ENCODE assay signal across 8 cellular contexts in genomic region chr2:68253211-68254068, GRCh38. TPM values are rescaled to one million over a fixed set of nuclear protein-coding genes. Genes with fewer than 3 reads are reported as not detected.
DNase-seq lines count a peak whose midpoint lies in the region; ATAC-seq, FAIRE-seq and TF ChIP-seq lines count a peak whose summit lies in the region.

No MANE protein-coding gene starts in this region.

- peaks cover 5% of the 10 kb centered on the region for H3K4me1 Mint-ChIP-seq in nephron progenitor cell

- H3K4me3 ChIP-seq in ACC112 (ENCODE audit: low read depth, low read length): peak overlapping the region; percentile 91
- H3K4me3 ChIP-seq in HFF-Myc (replicated peaks; ENCODE audit: low read depth, low read length): peak overlapping the region; percentile 93
- H3K4me3 ChIP-seq in endothelial cell of umbilical vein (replicated peaks in 1 of 3; ENCODE audit: insufficient read depth in 1 of 3, low read depth in 1 of 3, low read length in 3 of 3): peak overlapping the region; percentile 56 to 98 (median 96)

- no peaks in the 10 kb centered on the region for H3K9me3 Mint-ChIP-seq in nephron progenitor cell

- no peak for ATAC-seq in GM21529 (IDR thresholded peaks at IDR 0.05; ENCODE audit: unreplicated experiment)
- no peak for ATAC-seq in HG02763 (IDR thresholded peaks at IDR 0.05; ENCODE audit: unreplicated experiment)

- peak overlapping the region; percentile 98 for H3K9ac ChIP-seq in endothelial cell of umbilical vein (replicated peaks; ENCODE audit: extremely low read depth, insufficient read depth, low read length)

- H4K20me1 ChIP-seq in endothelial cell of umbilical vein (replicated peaks; ENCODE audit: control insufficient read depth, extremely low read depth, insufficient read depth, low read length): peaks cover 11% of the 10 kb centered on the region

- BruUV-seq in endothelial cell of umbilical vein (replicated peaks; lab: Mats Ljungman, UMichigan): no TSS peak

- POLR2A ChIA-PET in endothelial cell of umbilical vein (lab: Charles Lee): interaction anchor here (1.2 to 1.4 kb wide), 2 partner anchors 27 to 66 kb away, joined by 3 to 20 read pairs; partner anchors contain the start of gene CNRIP1

- H3K36me3 ChIP-seq in ACC112 (ENCODE audit: insufficient read depth, low read length) (peaks cover 3% of the 10 kb centered on the region; the same call in 1 of the 2 replicates), endothelial cell of umbilical vein (ENCODE audit: control insufficient read depth in 2 of 2, extremely low read depth in 1 of 2, insufficient read depth in 2 of 2, low read length in 2 of 2) (no peaks in the 10 kb centered on the region)

- peaks cover 43% of the 10 kb centered on the region for H3K4me1 ChIP-seq in ACC112 (ENCODE audit: control insufficient read depth, insufficient read depth, low read length, unreplicated experiment)
- H3K4me1 ChIP-seq in endothelial cell of umbilical vein (ENCODE audit: control insufficient read depth, extremely low read depth, insufficient read depth, low read length): peaks cover 42% of the 10 kb centered on the region

- dilution Hi-C loops in endothelial cell of umbilical vein (cut with MboI; ENCODE audit: extremely low pct_ligation_motif_present, low sequenced_read_pairs): no loop called here

- peaks cover 4% of the 10 kb centered on the region for H3K27me3 Mint-ChIP-seq in nephron progenitor cell (ENCODE audit: low read depth, poor library complexity)

- peak overlapping the region; percentile 97 for H3K27ac Mint-ChIP-seq in nephron progenitor cell

- DNase-seq in HFF-Myc (ENCODE audit: extremely low read depth, low read depth) (no peak), endothelial cell of umbilical vein (ENCODE audit: low read depth, low spot score) (peak; percentile 61), nephron progenitor cell (no peak), G401 (ENCODE audit: low spot score) (no peak)

- H2AFZ ChIP-seq in ACC112 (ENCODE audit: low read length, unreplicated experiment): peak overlapping the region; percentile 66
- H2AFZ ChIP-seq in endothelial cell of umbilical vein (ENCODE audit: low read depth, low read length): peak overlapping the region; percentile 89

- H3K9me1 ChIP-seq in endothelial cell of umbilical vein (replicated peaks; ENCODE audit: control insufficient read depth, extremely low read depth, insufficient read depth, low read length): no peaks in the 10 kb centered on the region

- no peaks in the 10 kb centered on the region for H3K9me3 ChIP-seq in endothelial cell of umbilical vein (replicated peaks; ENCODE audit: control insufficient read depth, insufficient read depth, low read length)

- H3K36me3 Mint-ChIP-seq in nephron progenitor cell (ENCODE audit: low read depth): no peaks in the 10 kb centered on the region

- FAIRE-seq in endothelial cell of umbilical vein (lab: Jason Lieb, UNC): peak; percentile 63

- H3K79me2 ChIP-seq in ACC112 (ENCODE audit: control insufficient read depth, insufficient read depth, low read length, unreplicated experiment) (peaks cover 58% of the 10 kb centered on the region), endothelial cell of umbilical vein (ENCODE audit: control insufficient read depth, insufficient read depth, low read length) (peaks cover 37% of the 10 kb centered on the region)

- peak; percentile 27 for TF ChIP-seq POLR2A in endothelial cell of umbilical vein (IDR thresholded peaks at IDR 0.05; ENCODE audit: low read depth, low read length)

- no peak for TF ChIP-seq CTCF in HFF-Myc (IDR thresholded peaks at IDR 0.05; ENCODE audit: low read depth, low read length, missing control alignments)
- no peak for TF ChIP-seq CTCF in VCaP (conservative IDR thresholded peaks at IDR 0.05)
- no peak for TF ChIP-seq CTCF in endothelial cell of umbilical vein (IDR thresholded peaks at IDR 0.05; ENCODE audit: extremely low read depth in 1 of 2, insufficient read depth in 1 of 2, low read depth in 1 of 2, low read length in 2 of 2)
- no peak for TF ChIP-seq CTCF in nephron progenitor cell (IDR thresholded peaks at IDR 0.05)

- peak overlapping the region; percentile 87 for H3K27ac ChIP-seq in ACC112 (ENCODE audit: low read depth, low read length)
- peak overlapping the region; percentile 97 for H3K27ac ChIP-seq in VCaP
- H3K27ac ChIP-seq in endothelial cell of umbilical vein (ENCODE audit: insufficient read depth, low read depth, low read length): peak overlapping the region; percentile 91

- H3K4me3 Mint-ChIP-seq in nephron progenitor cell: peak overlapping the region; percentile 95

- no peaks in the 10 kb centered on the region for H3K27me3 ChIP-seq in ACC112 (ENCODE audit: insufficient read depth, low read length)
- H3K27me3 ChIP-seq in endothelial cell of umbilical vein (ENCODE audit: control insufficient read depth in 2 of 2, insufficient read depth in 2 of 2, low read length in 2 of 2): no peaks in the 10 kb centered on the region

- in situ Hi-C loops in G401 (cut with HindIII; ENCODE audit: low sequenced_read_pairs): no loop called here

- intact Hi-C loops in endothelial cell of umbilical vein (cut with micrococcal nuclease): loop anchor here (1.0 to 10.0 kb wide), 2 partner anchors 67 to 191 kb away; no protein-coding TSS in a partner anchor

- peak overlapping the region; percentile 99 for H3K4me2 ChIP-seq in endothelial cell of umbilical vein (ENCODE audit: insufficient read depth, low read length)

- CTCF ChIA-PET in endothelial cell of umbilical vein (lab: Charles Lee): interaction anchor here (0.5 to 4.6 kb wide), 16 partner anchors 8 to 131 kb away, joined by 3 to 60 read pairs (median 4); partner anchors contain the start of genes CNRIP1 and PNO1

TF ChIP-seq in endothelial cell of umbilical vein, 7 proteins besides CTCF, POLR2A, EP300 and RAD21:
- TF ChIP-seq MAX (IDR thresholded peaks at IDR 0.05; ENCODE audit: insufficient read depth, insufficient read length) (no peak), JUN (IDR thresholded peaks at IDR 0.05; ENCODE audit: borderline replicate concordance, insufficient read depth, insufficient read length, low read depth) (no peak), MYC (IDR thresholded peaks at IDR 0.05; ENCODE audit: low read depth, low read length) (no peak), GATA2 (IDR thresholded peaks at IDR 0.05; ENCODE audit: insufficient read depth, insufficient read length, low read depth, low read length) (peak; percentile 39), POLR2AphosphoS5 (IDR thresholded peaks at IDR 0.05; ENCODE audit: insufficient read depth, low read depth, low read length) (peak; percentile 5), EZH2 (IDR thresholded peaks at IDR 0.05; ENCODE audit: borderline replicate concordance, low read depth, low read length, severe bottlenecking) (no peak), FOS (IDR thresholded peaks at IDR 0.05; ENCODE audit: borderline replicate concordance, insufficient read depth, low read length) (peak; percentile 46)

RNA-seq across cellular contexts. Expression of gene PPP3R1, which starts 1.1 kb away (rescaled TPM):
- total RNA-seq in endothelial cell of umbilical vein: 61.9 and 62.2 TPM in 2 replicates
- polyA plus RNA-seq in endothelial cell of umbilical vein: 5.1 and 8.4 TPM in 2 replicates
- polyA plus RNA-seq in endothelial cell of umbilical vein (2011; cell fraction: cytosol; rRNA removed): 12.7 and 13.0 TPM in 2 replicates
- polyA plus RNA-seq in endothelial cell of umbilical vein (2011; cell fraction: nucleus; rRNA removed): 9.2 and 11.3 TPM in 2 replicates
- polyA plus RNA-seq in endothelial cell of umbilical vein (2012): 55.7 and 63.8 TPM in 2 replicates
- polyA minus RNA-seq in endothelial cell of umbilical vein: 11.1 and 12.8 TPM in 2 replicates
- 21.4 TPM for polyA minus RNA-seq in endothelial cell of umbilical vein (2011; cell fraction: cytosol; rRNA and poly(A)+ RNA removed)
- 13.6 and 17.0 TPM in 2 replicates for polyA minus RNA-seq in endothelial cell of umbilical vein (2011; cell fraction: nucleus; rRNA and poly(A)+ RNA removed)
- 36.6 and 41.7 TPM in 2 replicates for total RNA-seq in G401 (2014; rRNA removed; shearing (Covaris generic))
